In the genomic region with DNA sequence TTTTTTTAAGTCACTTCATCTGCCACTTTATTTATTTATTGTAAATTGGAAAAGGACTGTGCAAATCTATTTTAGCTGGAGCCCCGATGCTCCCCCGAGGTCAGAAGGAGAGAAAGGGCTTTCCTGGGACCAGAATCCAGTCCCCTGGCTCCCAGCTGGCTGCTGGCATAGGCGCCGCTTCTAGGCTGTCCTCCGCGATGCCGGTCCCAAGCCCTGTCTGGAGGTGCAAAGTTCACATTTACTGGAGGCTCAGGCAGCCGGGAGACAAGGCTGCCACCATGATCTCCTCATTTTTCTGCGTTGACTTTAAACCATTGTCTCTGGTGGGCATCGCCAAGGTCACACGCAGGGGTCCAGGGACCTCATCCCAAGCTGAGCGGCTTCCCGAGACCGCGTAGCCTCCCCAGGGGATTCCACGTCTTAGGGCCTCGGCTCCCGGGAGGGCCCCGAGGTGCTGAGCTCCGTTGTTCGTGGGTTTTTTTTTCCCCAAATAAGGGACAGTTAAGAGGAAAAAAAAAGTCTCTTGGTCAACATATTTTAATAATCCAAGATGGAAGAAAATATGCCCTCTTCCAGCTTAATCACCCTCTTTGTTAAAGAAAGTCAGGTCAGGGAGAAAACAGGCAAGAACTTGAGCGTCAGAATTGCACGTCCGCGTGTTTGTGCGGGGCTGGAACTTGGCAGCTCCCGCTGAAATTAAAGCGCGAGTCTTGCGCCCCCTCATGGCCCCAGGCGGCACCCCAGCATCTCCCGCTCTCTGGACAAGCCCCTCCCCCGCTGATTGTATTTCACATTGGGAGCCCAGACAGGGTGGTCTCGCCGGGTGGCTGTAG, we compare ENCODE assay signal across 1 cellular context.
TF ChIP-seq lines count a peak whose summit lies in the region.

No MANE protein-coding gene starts in this region.

TF ChIP-seq in H1, 55 proteins besides CTCF, POLR2A, EP300 and RAD21:
- TF ChIP-seq GTF2F1 (IDR thresholded peaks at IDR 0.05; ENCODE audit: borderline replicate concordance, low read depth, low read length) = peak; percentile 31; the same call in 1 of the 2 replicates
- TF ChIP-seq, protein P1, sequence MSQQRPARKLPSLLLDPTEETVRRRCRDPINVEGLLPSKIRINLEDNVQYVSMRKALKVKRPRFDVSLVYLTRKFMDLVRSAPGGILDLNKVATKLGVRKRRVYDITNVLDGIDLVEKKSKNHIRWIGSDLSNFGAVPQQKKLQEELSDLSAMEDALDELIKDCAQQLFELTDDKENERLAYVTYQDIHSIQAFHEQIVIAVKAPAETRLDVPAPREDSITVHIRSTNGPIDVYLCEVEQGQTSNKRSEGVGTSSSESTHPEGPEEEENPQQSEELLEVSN (IDR thresholded peaks at IDR 0.05) = peak; percentile 100
- TF ChIP-seq EGR1 (IDR thresholded peaks at IDR 0.05; ENCODE audit: borderline replicate concordance, low read depth, low read length) = no peak
- no peak for TF ChIP-seq JUN (IDR thresholded peaks at IDR 0.05; ENCODE audit: low read depth, low read length)
- no peak for TF ChIP-seq TAF1 (IDR thresholded peaks at IDR 0.05; ENCODE audit: low read depth, low read length)
- TF ChIP-seq CHD2 (IDR thresholded peaks at IDR 0.05; ENCODE audit: low read length) = 0 out of 2 replicates have a peak, but pooled peaks have one; percentile 11
- no peak for TF ChIP-seq CBX8 (IDR thresholded peaks at IDR 0.05; ENCODE audit: borderline replicate concordance, low read depth, low read length)
- no peak for TF ChIP-seq SRF (IDR thresholded peaks at IDR 0.05; ENCODE audit: low read depth, low read length)
- TF ChIP-seq TEAD4 (IDR thresholded peaks at IDR 0.05; ENCODE audit: low read depth, low read length) = 0 out of 2 replicates have a peak, but pooled peaks have one; percentile 24
- TF ChIP-seq CREB1 (IDR thresholded peaks at IDR 0.05) = 0 out of 2 replicates have a peak, but pooled peaks have one; percentile 22
- TF ChIP-seq SAP30 (IDR thresholded peaks at IDR 0.05; ENCODE audit: insufficient read depth, insufficient replicate concordance, low read length) = no peak
- TF ChIP-seq HDAC6 (IDR thresholded peaks at IDR 0.05; ENCODE audit: low read depth, low read length) = no peak
- no peak for TF ChIP-seq RNF2 (IDR thresholded peaks at IDR 0.05; ENCODE audit: borderline replicate concordance, low read depth, low read length, missing control alignments, poor library complexity, severe bottlenecking)
- TF ChIP-seq MAFK (IDR thresholded peaks at IDR 0.05; ENCODE audit: low read depth, low read length) = no peak
- TF ChIP-seq RXRA (IDR thresholded peaks at IDR 0.05; ENCODE audit: insufficient read depth, low read depth, low read length) = no peak
- TF ChIP-seq, protein P2, sequence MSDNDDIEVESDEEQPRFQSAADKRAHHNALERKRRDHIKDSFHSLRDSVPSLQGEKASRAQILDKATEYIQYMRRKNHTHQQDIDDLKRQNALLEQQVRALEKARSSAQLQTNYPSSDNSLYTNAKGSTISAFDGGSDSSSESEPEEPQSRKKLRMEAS (IDR thresholded peaks at IDR 0.05) = peak; percentile 99
- TF ChIP-seq TBP (IDR thresholded peaks at IDR 0.05; ENCODE audit: low read depth, low read length) = no peak
- no peak for TF ChIP-seq KDM4A (IDR thresholded peaks at IDR 0.05; ENCODE audit: low read depth, low read length, severe bottlenecking)
- no peak for TF ChIP-seq GABPA (IDR thresholded peaks at IDR 0.05; ENCODE audit: borderline replicate concordance, insufficient read depth, low read length)
- no peak for TF ChIP-seq POU5F1 (IDR thresholded peaks at IDR 0.05; ENCODE audit: low read depth, low read length)
- TF ChIP-seq NANOG (IDR thresholded peaks at IDR 0.05; ENCODE audit: insufficient read depth, low read depth, low read length, poor library complexity, severe bottlenecking) = no peak
- TF ChIP-seq POLR2AphosphoS5 (IDR thresholded peaks at IDR 0.05; ENCODE audit: low read depth, low read length) = no peak
- no peak for TF ChIP-seq RBBP5 (IDR thresholded peaks at IDR 0.05; ENCODE audit: borderline replicate concordance, low read depth, low read length)
- TF ChIP-seq FOSL1 (IDR thresholded peaks at IDR 0.05; ENCODE audit: insufficient read depth, low read depth, low read length) = no peak
- TF ChIP-seq, protein P3, sequence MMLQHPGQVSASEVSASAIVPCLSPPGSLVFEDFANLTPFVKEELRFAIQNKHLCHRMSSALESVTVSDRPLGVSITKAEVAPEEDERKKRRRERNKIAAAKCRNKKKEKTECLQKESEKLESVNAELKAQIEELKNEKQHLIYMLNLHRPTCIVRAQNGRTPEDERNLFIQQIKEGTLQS (IDR thresholded peaks at IDR 0.05; ENCODE audit: insufficient read depth, low read depth, low read length) = no peak
- TF ChIP-seq HDAC2 (IDR thresholded peaks at IDR 0.05; ENCODE audit: borderline replicate concordance in 1 of 2, low read depth in 2 of 2, low read length in 2 of 2) = 0 out of 4 replicates have a peak, but pooled peaks of 1 of the 2 experiments have one; percentile 32
- TF ChIP-seq BRCA1 (IDR thresholded peaks at IDR 0.05; ENCODE audit: low read depth, low read length) = no peak
- no peak for TF ChIP-seq KDM5A (IDR thresholded peaks at IDR 0.05; ENCODE audit: low read length)
- TF ChIP-seq PHF8 (conservative IDR thresholded peaks at IDR 0.05; ENCODE audit: low read depth, low read length) = no peak
TF ChIP-seq in H1: peak in this region for 7.
